ENCODE assay signal across 8 cellular contexts in genomic region chr3:50652709-50653108, GRCh38. TPM values are rescaled to one million over a fixed set of nuclear protein-coding genes. Genes with fewer than 3 reads are reported as not detected.
DNase-seq lines count a peak whose midpoint lies in the region; ATAC-seq and TF ChIP-seq lines count a peak whose summit lies in the region.

No MANE protein-coding gene starts in this region.

- H3K27me3 Mint-ChIP-seq in chondrocyte (ENCODE audit: low read depth), result no peaks in the 10 kb centered on the region
- H3K27me3 Mint-ChIP-seq in natural killer cell treated with Interleukin-12 subunit alpha and Interleukin-12 subunit beta and Interleukin-15 and Interleukin-18, amount 100 ng/mL, for 72 hours, result no peaks in the 10 kb centered on the region

- H3K4me3 ChIP-seq in AG09309 (ENCODE audit: control insufficient read depth, low read depth, low read length), result no peak overlapping the region

- no peak overlapping the region for H3K4me3 Mint-ChIP-seq in chondrocyte (ENCODE audit: unreplicated experiment)
- H3K4me3 Mint-ChIP-seq in natural killer cell treated with Interleukin-12 subunit alpha and Interleukin-12 subunit beta and Interleukin-15 and Interleukin-18, amount 100 ng/mL, for 72 hours, result no peak overlapping the region

- DNase-seq in AG09309 (ENCODE audit: low read depth) (no peak), chondrocyte (ENCODE audit: low spot score) (peak; percentile 59), NK-92 (lab: John Stamatoyannopoulos, UW; ENCODE audit: unreplicated experiment) (no peak)
- peak in 3 of 4 experiments; percentile 7 to 29 (median 14) for DNase-seq in activated CD4-positive, CD25-positive, alpha-beta regulatory T cell (lab: John Stamatoyannopoulos, UW)
- DNase-seq in natural killer cell treated with Interleukin-12 subunit alpha and Interleukin-12 subunit beta and Interleukin-15 and Interleukin-18, amount 100 ng/mL, for 72 hours (ENCODE audit: low spot score), result no peak

- ATAC-seq in HG03432 (IDR thresholded peaks at IDR 0.05; ENCODE audit: unreplicated experiment), result peak; percentile 50
- peak; percentile 46 to 66 for ATAC-seq in natural killer cell treated with Interleukin-12 subunit alpha and Interleukin-12 subunit beta and Interleukin-15 and Interleukin-18, amount 100 ng/mL, for 72 hours
- no peak for ATAC-seq in HG03280 (IDR thresholded peaks at IDR 0.05; ENCODE audit: unreplicated experiment)
- no peak for ATAC-seq in GM21526 (IDR thresholded peaks at IDR 0.05; ENCODE audit: low FRiP score, unreplicated experiment)

- TF ChIP-seq CTCF in AG09309 (IDR thresholded peaks at IDR 0.05; ENCODE audit: control insufficient read depth, insufficient read depth, low read depth, low read length, missing control alignments) (peak; percentile 35), chondrocyte (IDR thresholded peaks at IDR 0.05) (peak; percentile 62)

- no peak overlapping the region for H3K27ac Mint-ChIP-seq in chondrocyte (ENCODE audit: unreplicated experiment)
- no peak overlapping the region for H3K27ac Mint-ChIP-seq in natural killer cell treated with Interleukin-12 subunit alpha and Interleukin-12 subunit beta and Interleukin-15 and Interleukin-18, amount 100 ng/mL, for 72 hours

- peaks cover 11% of the 10 kb centered on the region for H3K4me1 Mint-ChIP-seq in chondrocyte (ENCODE audit: low read depth)
- H3K4me1 Mint-ChIP-seq in natural killer cell treated with Interleukin-12 subunit alpha and Interleukin-12 subunit beta and Interleukin-15 and Interleukin-18, amount 100 ng/mL, for 72 hours (ENCODE audit: low read depth in 2 of 2), result peaks cover under 1 to 8% of the 10 kb centered on the region in 2 donors

- H3K9me3 Mint-ChIP-seq in chondrocyte (ENCODE audit: low read depth), result no peaks in the 10 kb centered on the region
- H3K9me3 Mint-ChIP-seq in natural killer cell treated with Interleukin-12 subunit alpha and Interleukin-12 subunit beta and Interleukin-15 and Interleukin-18, amount 100 ng/mL, for 72 hours, result no peaks in the 10 kb centered on the region

- H3K36me3 Mint-ChIP-seq in chondrocyte (ENCODE audit: low read depth), result no peaks in the 10 kb centered on the region
- H3K36me3 Mint-ChIP-seq in natural killer cell treated with Interleukin-12 subunit alpha and Interleukin-12 subunit beta and Interleukin-15 and Interleukin-18, amount 100 ng/mL, for 72 hours, result no peaks in the 10 kb centered on the region

RNA-seq across cellular contexts. Expression of gene DOCK3, which starts 22.0 kb away (rescaled TPM):
- total RNA-seq in chondrocyte, result 0.15 to 0.25 TPM (median 0.17 TPM) in 3 replicates
- 1 to 10 TPM; 1.3 to 4.5 TPM for total RNA-seq in natural killer cell treated with Interleukin-12 subunit alpha and Interleukin-12 subunit beta and Interleukin-15 and Interleukin-18, amount 100 ng/mL, for 72 hours

RNA-seq across cellular contexts. Expression of gene MAPKAPK3, which starts 35.8 kb away (rescaled TPM):
- total RNA-seq in chondrocyte, result 13.6 to 21.2 TPM (median 20.9 TPM) in 3 replicates
- 100 to 1,000 TPM in 1 of 2 donors, 10 to 100 TPM in 1; 84.8 to 106 TPM for total RNA-seq in natural killer cell treated with Interleukin-12 subunit alpha and Interleukin-12 subunit beta and Interleukin-15 and Interleukin-18, amount 100 ng/mL, for 72 hours

RNA-seq across cellular contexts. Expression of gene CISH, which starts 41.1 kb away (rescaled TPM):
- total RNA-seq in chondrocyte, result 0.85 to 1.8 TPM (median 1.8 TPM) in 3 replicates
- 100 to 1,000 TPM; 146 to 151 TPM for total RNA-seq in natural killer cell treated with Interleukin-12 subunit alpha and Interleukin-12 subunit beta and Interleukin-15 and Interleukin-18, amount 100 ng/mL, for 72 hours

Comparison
In these comparisons a context has a peak if more than half of its experiments do, and no peak if none do; other contexts are left out.
1. DNase-seq: peak in activated CD4-positive, CD25-positive, alpha-beta regulatory T cell (3 of 4) and chondrocyte (single experiment); none in AG09309 (single experiment), natural killer cell treated with Interleukin-12 subunit alpha and Interleukin-12 subunit beta and Interleukin-15 and Interleukin-18, amount 100 ng/mL, for 72 hours (single experiment) and NK-92 (single experiment).
2. ATAC-seq: peak in HG03432 (single experiment) and natural killer cell treated with Interleukin-12 subunit alpha and Interleukin-12 subunit beta and Interleukin-15 and Interleukin-18, amount 100 ng/mL, for 72 hours (2 of 2); none in HG03280 (single experiment) and GM21526 (single experiment).
3. RNA of gene CISH, which starts 41.1 kb away (total RNA-seq): 146 to 151 TPM in natural killer cell treated with Interleukin-12 subunit alpha and Interleukin-12 subunit beta and Interleukin-15 and Interleukin-18, amount 100 ng/mL, for 72 hours; 0.85 to 1.8 TPM in chondrocyte; every median in the first group is over 10 times any median in the second.